ENCODE assay signal across 2 cellular contexts in the genomic region with DNA sequence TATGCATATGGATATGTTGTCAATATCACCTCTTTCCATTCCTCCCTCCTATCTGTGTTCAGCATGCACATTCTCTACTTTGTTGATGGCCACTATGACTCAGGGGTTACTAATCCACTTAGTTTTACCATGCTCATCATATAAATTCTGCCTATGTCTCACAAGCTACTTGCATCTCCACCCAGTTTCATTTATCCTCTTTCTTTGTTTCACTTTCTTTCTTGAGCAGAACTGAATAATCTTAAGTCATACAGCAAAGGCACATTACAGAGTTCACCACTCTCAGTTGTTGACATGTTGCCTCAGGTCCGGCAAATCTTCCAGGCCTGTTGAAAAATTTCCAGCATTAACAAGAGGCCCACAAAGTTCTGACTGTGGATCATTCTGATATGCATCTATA.
TF ChIP-seq lines count a peak whose summit lies in the region.

No MANE protein-coding gene starts in this region.

TF ChIP-seq in GM23338, 12 proteins besides CTCF, POLR2A, EP300 and RAD21 (continued from another document):
- TF ChIP-seq REST (IDR thresholded peaks at IDR 0.05; ENCODE audit: unreplicated experiment) (no peak), ZNF114 (CRISPR knock-in tag; IDR thresholded peaks at IDR 0.05) (no peak), EZH2phosphoT487 (IDR thresholded peaks at IDR 0.05; ENCODE audit: unreplicated experiment) (no peak), CREB1 (CRISPR knock-in tag; IDR thresholded peaks at IDR 0.05; ENCODE audit: low read depth) (no peak), NANOG (IDR thresholded peaks at IDR 0.05; ENCODE audit: borderline replicate concordance) (no peak), ZNF331 (CRISPR knock-in tag; IDR thresholded peaks at IDR 0.05; ENCODE audit: low read depth) (no peak), EZH2 (IDR thresholded peaks at IDR 0.05; ENCODE audit: low read depth, unreplicated experiment) (no peak), JUNB (IDR thresholded peaks at IDR 0.05; ENCODE audit: unreplicated experiment) (no peak)

TF ChIP-seq in GM12878, 131 proteins besides CTCF, POLR2A, EP300 and RAD21 (continued from another document):
- TF ChIP-seq IKZF2 (IDR thresholded peaks at IDR 0.05), result 0 out of 4 replicates have a peak, but pooled peaks of 1 of the 2 experiments have one; percentile 27
- TF ChIP-seq HDGF (IDR thresholded peaks at IDR 0.05), result peak; percentile 54; the same call in 1 of the 2 replicates
- peak; percentile 49; the same call in 1 of the 2 replicates for TF ChIP-seq CREB1 (IDR thresholded peaks at IDR 0.05; ENCODE audit: low read depth)
- no peak for TF ChIP-seq SUZ12 (IDR thresholded peaks at IDR 0.05; ENCODE audit: unreplicated experiment)
